2 cellular contexts compared by ENCODE assay signal in the genomic region with DNA sequence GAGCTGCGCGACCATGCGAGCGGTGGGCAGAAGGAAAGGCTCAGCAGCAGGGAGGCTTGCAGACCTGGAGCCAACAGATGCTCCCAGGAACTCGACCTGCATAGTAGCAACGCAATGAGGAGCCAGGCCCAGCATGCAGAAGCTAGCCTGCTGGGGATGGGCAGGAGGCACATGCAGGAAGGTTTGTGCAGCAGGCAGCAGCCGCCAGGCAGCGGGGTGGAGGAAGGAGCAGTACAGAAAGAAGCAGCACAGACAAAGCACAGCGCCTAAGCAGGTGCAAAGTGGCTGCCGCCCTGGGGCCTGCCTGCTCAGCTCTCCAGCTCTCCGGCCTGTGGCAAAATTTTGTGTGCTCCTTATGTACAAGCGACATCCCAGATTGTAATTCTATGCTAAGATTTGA.
A peak's percentile ranks its signal among the peaks of the same experiment; 100 is the strongest.
TF ChIP-seq lines count a peak whose summit lies in the region.

No MANE protein-coding gene starts in this region.

TF ChIP-seq in GM23338, 12 proteins besides CTCF, POLR2A, EP300 and RAD21 (continued from another document):
- TF ChIP-seq ZNF462 (CRISPR knock-in tag; IDR thresholded peaks at IDR 0.05) (peak; percentile 68), REST (IDR thresholded peaks at IDR 0.05; ENCODE audit: unreplicated experiment) (no peak), ZNF331 (CRISPR knock-in tag; IDR thresholded peaks at IDR 0.05; ENCODE audit: low read depth) (no peak), CREB1 (CRISPR knock-in tag; IDR thresholded peaks at IDR 0.05; ENCODE audit: low read depth) (no peak), JUNB (IDR thresholded peaks at IDR 0.05; ENCODE audit: unreplicated experiment) (no peak)
TF ChIP-seq in GM23338: peak in this region for 1.

TF ChIP-seq in WTC11, 78 proteins besides CTCF, POLR2A, EP300 and RAD21 (continued from another document):
- TF ChIP-seq, protein P1, sequence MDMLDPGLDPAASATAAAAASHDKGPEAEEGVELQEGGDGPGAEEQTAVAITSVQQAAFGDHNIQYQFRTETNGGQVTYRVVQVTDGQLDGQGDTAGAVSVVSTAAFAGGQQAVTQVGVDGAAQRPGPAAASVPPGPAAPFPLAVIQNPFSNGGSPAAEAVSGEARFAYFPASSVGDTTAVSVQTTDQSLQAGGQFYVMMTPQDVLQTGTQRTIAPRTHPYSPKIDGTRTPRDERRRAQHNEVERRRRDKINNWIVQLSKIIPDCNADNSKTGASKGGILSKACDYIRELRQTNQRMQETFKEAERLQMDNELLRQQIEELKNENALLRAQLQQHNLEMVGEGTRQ (CRISPR knock-in tag; IDR thresholded peaks at IDR 0.05) = 0 out of 2 replicates have a peak, but pooled peaks have one; percentile 18
- TF ChIP-seq ZBTB21 (CRISPR knock-in tag; IDR thresholded peaks at IDR 0.05; ENCODE audit: borderline replicate concordance) (peak; percentile 50; the same call in 1 of the 2 replicates), FOXP1 (CRISPR knock-in tag; IDR thresholded peaks at IDR 0.05; ENCODE audit: borderline replicate concordance) (peak; percentile 43; the same call in 1 of the 2 replicates), TP53 (CRISPR knock-in tag; IDR thresholded peaks at IDR 0.05) (0 out of 2 replicates have a peak, but pooled peaks have one; percentile 44), ZNF396 (CRISPR knock-in tag; IDR thresholded peaks at IDR 0.05; ENCODE audit: borderline replicate concordance) (no peak), GTF2I (CRISPR knock-in tag; conservative IDR thresholded peaks at IDR 0.05) (0 out of 2 replicates have a peak, but pooled peaks have one; percentile 17), SP1 (CRISPR knock-in tag; conservative IDR thresholded peaks at IDR 0.05) (peak; percentile 32; the same call in 1 of the 2 replicates)
TF ChIP-seq in WTC11: peak in this region for 11.
